In the genomic region with DNA sequence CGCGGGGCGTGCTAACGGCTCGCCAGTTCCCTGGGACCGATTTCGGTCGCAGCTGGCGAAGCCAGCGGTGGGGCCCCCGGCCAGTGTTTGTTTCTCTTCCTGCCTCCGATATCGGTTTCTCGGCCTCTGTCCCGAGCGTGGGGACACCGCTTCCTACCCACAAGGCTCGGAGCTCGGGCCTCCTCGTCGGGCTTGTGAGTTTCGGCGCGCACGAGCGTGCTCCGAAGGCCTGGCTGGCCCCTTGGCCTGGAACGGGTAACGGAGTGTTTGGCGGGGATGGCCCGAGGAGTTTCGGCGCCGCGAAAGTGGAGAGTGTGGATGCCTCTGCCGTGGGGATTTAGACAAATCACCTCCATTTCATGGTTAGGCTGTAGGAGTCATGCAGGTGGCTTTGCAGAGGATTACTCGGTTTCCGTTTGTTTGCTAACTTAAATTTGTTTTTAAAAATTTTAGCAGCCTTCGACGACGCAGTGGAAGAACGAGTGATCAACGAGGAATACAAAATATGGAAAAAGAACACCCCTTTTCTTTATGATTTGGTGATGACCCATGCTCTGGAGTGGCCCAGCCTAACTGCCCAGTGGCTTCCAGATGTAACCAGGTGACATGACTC, we compare ENCODE assay signal across 8 cellular contexts. TPM values are rescaled to one million over a fixed set of nuclear protein-coding genes. Genes with fewer than 3 reads are reported as not detected.
A peak's percentile ranks its signal among the peaks of the same experiment; 100 is the strongest.
DNase-seq lines count a peak whose midpoint lies in the region; TF ChIP-seq lines count a peak whose summit lies in the region.

No MANE protein-coding gene starts in this region.

- DNase-seq in DMS79 (lab: John Stamatoyannopoulos, UW) (peak; percentile 16), DMS79 treated with DMSO at 0.1 percent for 48 hours (lab: John Stamatoyannopoulos, UW) (no peak), HFF-Myc (ENCODE audit: extremely low read depth, low read depth) (no peak), cardiac muscle cell (ENCODE audit: low read depth in 1 of 2, low spot score in 1 of 2) (no peak), skeletal muscle cell (ENCODE audit: low read depth) (peak; percentile 4), HT-29 (ENCODE audit: low spot score) (no peak)
- DNase-seq in activated CD4-positive, alpha-beta memory T cell treated with anti-CD3 and anti-CD28 coated beads, Interleukin-2, amount 10 ng/mL, durations not matched to agents 7 days and 5 days: no peak
- no peak for DNase-seq in stimulated activated CD4-positive, alpha-beta T cell treated with anti-CD3 and anti-CD28 coated beads, Interleukin-15, amount 100 ng/mL, for 24 hours

- H3K9me3 ChIP-seq in cardiac muscle cell (ENCODE audit: low read depth): no peaks in the 10 kb centered on the region

- no peaks in the 10 kb centered on the region for H3K27me3 ChIP-seq in cardiac muscle cell

- POLR2A ChIA-PET in activated CD4-positive, alpha-beta memory T cell treated with anti-CD3 and anti-CD28 coated beads, Interleukin-2, amount 10 ng/mL, durations not matched to agents 7 days and 5 days (lab: Charles Lee): interaction anchor here (0.7 to 3.1 kb wide), 28 partner anchors 9 to 1007 kb away, joined by 3 to 32 read pairs (median 5); partner anchors contain the start of genes BSDC1, KPNA6, LCK and MARCKSL1

- H3K27ac Mint-ChIP-seq in activated CD4-positive, alpha-beta memory T cell treated with anti-CD3 and anti-CD28 coated beads, Interleukin-2, amount 10 ng/mL, durations not matched to agents 7 days and 5 days: peak overlapping the region; percentile 100

- H3K4me1 ChIP-seq in cardiac muscle cell (ENCODE audit: low read depth): no peaks in the 10 kb centered on the region

- no peaks in the 10 kb centered on the region for H3K27me3 Mint-ChIP-seq in activated CD4-positive, alpha-beta memory T cell treated with anti-CD3 and anti-CD28 coated beads, Interleukin-2, amount 10 ng/mL, durations not matched to agents 7 days and 5 days

- H3K36me3 Mint-ChIP-seq in activated CD4-positive, alpha-beta memory T cell treated with anti-CD3 and anti-CD28 coated beads, Interleukin-2, amount 10 ng/mL, durations not matched to agents 7 days and 5 days (ENCODE audit: low read depth): peaks cover 52% of the 10 kb centered on the region

- peaks cover 33% of the 10 kb centered on the region for H3K36me3 ChIP-seq in cardiac muscle cell

- H3K4me3 ChIP-seq in HFF-Myc (replicated peaks; ENCODE audit: low read depth, low read length): peak overlapping the region; percentile 87
- H3K4me3 ChIP-seq in cardiac muscle cell: peak overlapping the region; percentile 74
- H3K4me3 ChIP-seq in skeletal muscle cell (ENCODE audit: low read depth, low read length): peak overlapping the region; percentile 84

- peak overlapping the region; percentile 99 for H3K4me3 Mint-ChIP-seq in activated CD4-positive, alpha-beta memory T cell treated with anti-CD3 and anti-CD28 coated beads, Interleukin-2, amount 10 ng/mL, durations not matched to agents 7 days and 5 days

- CTCF ChIA-PET in activated CD4-positive, alpha-beta memory T cell treated with anti-CD3 and anti-CD28 coated beads, Interleukin-2, amount 10 ng/mL, durations not matched to agents 7 days and 5 days (lab: Charles Lee): interaction anchor here (0.5 to 2.7 kb wide), 7 partner anchors 8 to 396 kb away, joined by 4 to 9 read pairs (median 4); no protein-coding TSS in a partner anchor

- peak overlapping the region; percentile 99 for H3K27ac ChIP-seq in cardiac muscle cell

- TF ChIP-seq CTCF in HFF-Myc (IDR thresholded peaks at IDR 0.05; ENCODE audit: low read depth, low read length, missing control alignments) (no peak), cardiac muscle cell (IDR thresholded peaks at IDR 0.05; ENCODE audit: low read depth, low read length) (no peak)

- peaks cover 63% of the 10 kb centered on the region for H3K4me1 Mint-ChIP-seq in activated CD4-positive, alpha-beta memory T cell treated with anti-CD3 and anti-CD28 coated beads, Interleukin-2, amount 10 ng/mL, durations not matched to agents 7 days and 5 days

- H3K9me3 Mint-ChIP-seq in activated CD4-positive, alpha-beta memory T cell treated with anti-CD3 and anti-CD28 coated beads, Interleukin-2, amount 10 ng/mL, durations not matched to agents 7 days and 5 days: no peaks in the 10 kb centered on the region

RNA-seq across cellular contexts. Expression of gene RBBP4, which starts 0.6 kb away (rescaled TPM):
- 100 to 1,000 TPM; 271 to 277 TPM for total RNA-seq in activated CD4-positive, alpha-beta memory T cell treated with anti-CD3 and anti-CD28 coated beads, Interleukin-2, amount 10 ng/mL, durations not matched to agents 7 days and 5 days
- 275 and 279 TPM in 2 replicates for total RNA-seq in cardiac muscle cell
- polyA plus RNA-seq in cardiac muscle cell: 336 and 405 TPM in 2 replicates
- 109 and 126 TPM in 2 replicates for total RNA-seq in HT-29 (2014; rRNA removed; shearing (Covaris generic))

RNA-seq across cellular contexts. Expression of gene ZBTB8OS, which starts 1.2 kb away (rescaled TPM):
- total RNA-seq in activated CD4-positive, alpha-beta memory T cell treated with anti-CD3 and anti-CD28 coated beads, Interleukin-2, amount 10 ng/mL, durations not matched to agents 7 days and 5 days: 10 to 100 TPM; 58.1 to 60.4 TPM
- 31.7 and 37.1 TPM in 2 replicates for total RNA-seq in cardiac muscle cell
- 52.0 and 66.8 TPM in 2 replicates for polyA plus RNA-seq in cardiac muscle cell
- 37.4 and 43.5 TPM in 2 replicates for total RNA-seq in HT-29 (2014; rRNA removed; shearing (Covaris generic))

RNA-seq across cellular contexts. Expression of gene SYNC, which starts 51.0 kb away (rescaled TPM):
- not detected for total RNA-seq in activated CD4-positive, alpha-beta memory T cell treated with anti-CD3 and anti-CD28 coated beads, Interleukin-2, amount 10 ng/mL, durations not matched to agents 7 days and 5 days
- total RNA-seq in cardiac muscle cell: 2.5 and 4.5 TPM in 2 replicates
- polyA plus RNA-seq in cardiac muscle cell: 1.2 and 1.6 TPM in 2 replicates
- 0.65 and 0.76 TPM in 2 replicates for total RNA-seq in HT-29 (2014; rRNA removed; shearing (Covaris generic))

Comparison
In these comparisons a context has a peak if more than half of its experiments do, and no peak if none do; other contexts are left out.
1. DNase-seq: peak in DMS79 (single experiment) and skeletal muscle cell (single experiment); none in DMS79 treated with DMSO at 0.1 percent for 48 hours (single experiment), HFF-Myc (single experiment), activated CD4-positive, alpha-beta memory T cell treated with anti-CD3 and anti-CD28 coated beads, Interleukin-2, amount 10 ng/mL, durations not matched to agents 7 days and 5 days (single experiment), cardiac muscle cell (0 of 2), HT-29 (single experiment) and stimulated activated CD4-positive, alpha-beta T cell treated with anti-CD3 and anti-CD28 coated beads, Interleukin-15, amount 100 ng/mL, for 24 hours (single experiment).
2. Peak in every context shown above with its lines, with median percentiles within 50 percentile points of each other: H3K4me3 ChIP-seq.